32 cellular contexts compared by ENCODE assay signal in genomic region chr3:127228866-127229265, GRCh38. TPM values are rescaled to one million over a fixed set of nuclear protein-coding genes. Genes with fewer than 3 reads are reported as not detected.
"Had no signal": no experiment of that assay in that cellular context is flagged by ENCODE, and none has a peak within 500 bp of the region (broad histone marks: within the 10 kb centered on the region; RNA-seq: fewer than 3 reads in every experiment).

No MANE protein-coding gene starts in this region.

- H3K27ac Mint-ChIP-seq: activated naive CD8-positive, alpha-beta T cell; activated T-helper 2 cell treated with anti-CD3 and anti-CD28 coated beads, Interferon-gamma antibody, Interleukin-2, Interleukin-4, amounts not matched to agents 10 μg/mL and 5 μg/mL and 100 μg/mL, durations not matched to agents 14 hours and 24 hours and 36 hours; nephron progenitor cell; T-helper 2 cell treated with Interferon-gamma antibody and Interleukin-4, amounts not matched to agents 5 μg/mL and 100 μg/mL, for 36 hours had no signal

- H3K4me3 Mint-ChIP-seq: activated naive CD8-positive, alpha-beta T cell; nephron progenitor cell; T-helper 2 cell treated with Interferon-gamma antibody and Interleukin-4, amounts not matched to agents 5 μg/mL and 100 μg/mL, for 36 hours had no signal

- DNase-seq: activated CD4-positive, alpha-beta T cell treated with anti-CD3 and anti-CD28 coated beads for 4 hours; activated CD4-positive, alpha-beta T cell treated with anti-CD3 and anti-CD28 coated beads, Interleukin-2, amount 50 U/mL, for 4 hours; activated CD4-positive, CD25-positive, alpha-beta regulatory T cell; brain microvascular endothelial cell; dorsolateral prefrontal cortex; effector memory CD4-positive, alpha-beta T cell; gastrocnemius medialis; glutamatergic neuron; left ventricle myocardium superior; nephron progenitor cell; right lobe of liver; stimulated activated CD4-positive, alpha-beta T cell treated with anti-CD3 and anti-CD28 coated beads, Interleukin-2, amount 100 ng/mL, for 48 hours; stomach; T-helper 1 cell; thyroid gland; upper lobe of left lung had no signal

- ATAC-seq: gastrocnemius medialis, left ventricle myocardium superior, right lobe of liver had no signal

- H3K4me1 ChIP-seq: gastrocnemius medialis, right lobe of liver, stomach, thyroid gland, vagina had no signal

- H3K4me3 ChIP-seq: coronary artery, dorsolateral prefrontal cortex, gastrocnemius medialis, right lobe of liver, stomach, thyroid gland, upper lobe of left lung, vagina had no signal

- H3K36me3 ChIP-seq: brain microvascular endothelial cell, gastrocnemius medialis, neutrophil, right lobe of liver, stomach, thyroid gland, upper lobe of left lung, vagina had no signal

- H3K27ac ChIP-seq: brain microvascular endothelial cell, coronary artery, dorsolateral prefrontal cortex, gastrocnemius medialis, neutrophil, right lobe of liver, stomach, thyroid gland, upper lobe of left lung, vagina had no signal

- H3K27me3 ChIP-seq: brain microvascular endothelial cell, gastrocnemius medialis, neutrophil, right lobe of liver, thyroid gland, upper lobe of left lung, vagina had no signal

- H3K9me3 ChIP-seq: gastrocnemius medialis, neutrophil, right lobe of liver, thyroid gland, vagina had no signal

RNA-seq across cellular contexts. Expression of gene PRR23E, which starts 35.9 kb away (rescaled TPM):
- total RNA-seq: activated T-helper 2 cell treated with anti-CD3 and anti-CD28 coated beads, Interferon-gamma antibody, Interleukin-2, Interleukin-4, amounts not matched to agents 10 μg/mL and 5 μg/mL and 100 μg/mL, durations not matched to agents 14 hours and 24 hours and 36 hours; astrocyte; cardiac septum; cerebellum; dorsolateral prefrontal cortex; epithelial cell of proximal tubule; gastrocnemius medialis; left ventricle myocardium superior; lung microvascular endothelial cell; mesenteric fat pad; mucosa of gallbladder; osteocyte; posterior vena cava; right lobe of liver; skeletal muscle tissue; stomach; thyroid gland; upper lobe of left lung; vagina had no signal

RNA-seq across cellular contexts. Expression of gene PRR20G, which starts 59.0 kb away (rescaled TPM):
- total RNA-seq: activated T-helper 2 cell treated with anti-CD3 and anti-CD28 coated beads, Interferon-gamma antibody, Interleukin-2, Interleukin-4, amounts not matched to agents 10 μg/mL and 5 μg/mL and 100 μg/mL, durations not matched to agents 14 hours and 24 hours and 36 hours; astrocyte; cardiac septum; cerebellum; dorsolateral prefrontal cortex; epithelial cell of proximal tubule; gastrocnemius medialis; left ventricle myocardium superior; lung microvascular endothelial cell; mesenteric fat pad; mucosa of gallbladder; osteocyte; posterior vena cava; right lobe of liver; skeletal muscle tissue; stomach; thyroid gland; upper lobe of left lung; vagina had no signal
